Comparison of ENCODE assay signal across 8 cellular contexts in genomic region chr9:72364679-72365524, GRCh38. TPM values are rescaled to one million over a fixed set of nuclear protein-coding genes. Genes with fewer than 3 reads are reported as not detected.
DNase-seq lines count a peak whose midpoint lies in the region; ATAC-seq and TF ChIP-seq lines count a peak whose summit lies in the region.

Gene ZFAND5, minus strand, starts transcription at chr9:72365208. Its CDS starts 4,430 bp downstream, at chr9:72360778.

- POLR2A ChIA-PET in activated CD4-positive, alpha-beta T cell treated with anti-CD3 and anti-CD28 coated beads for 36 hours (lab: Charles Lee), result interaction anchor here (0.6 to 1.7 kb wide), 8 partner anchors 8 to 454 kb away, joined by 3 to 7 read pairs (median 3); partner anchors contain the start of genes ABHD17B and C9orf85

- H3K4me1 Mint-ChIP-seq in activated CD4-positive, alpha-beta T cell treated with anti-CD3 and anti-CD28 coated beads for 36 hours, result peaks cover 37% of the 10 kb centered on the region

- H3K36me3 Mint-ChIP-seq in activated CD4-positive, alpha-beta T cell treated with anti-CD3 and anti-CD28 coated beads for 36 hours (ENCODE audit: low read depth), result peaks cover 30% of the 10 kb centered on the region

- H3K27me3 Mint-ChIP-seq in activated CD4-positive, alpha-beta T cell treated with anti-CD3 and anti-CD28 coated beads for 36 hours, result no peaks in the 10 kb centered on the region

- peak within 1 kb of the TSS; percentile 81 for H3K4me3 ChIP-seq in choroid plexus epithelial cell (ENCODE audit: low read depth, low read length)

- CTCF ChIA-PET in activated CD4-positive, alpha-beta T cell treated with anti-CD3 and anti-CD28 coated beads for 36 hours (lab: Charles Lee), result interaction anchor here (0.6 to 1.3 kb wide), 5 partner anchors 9 to 746 kb away, joined by 3 to 5 read pairs (median 3); no protein-coding TSS in a partner anchor

- ATAC-seq in GM19043 (IDR thresholded peaks at IDR 0.05; ENCODE audit: low read depth, unreplicated experiment) (peak; percentile 78), HG03378 (IDR thresholded peaks at IDR 0.05; ENCODE audit: unreplicated experiment) (peak; percentile 67)
- ATAC-seq in activated CD4-positive, alpha-beta T cell treated with anti-CD3 and anti-CD28 coated beads for 36 hours, result peak; percentile 84

- peak within 1 kb of the TSS; percentile 91 for H3K4me3 Mint-ChIP-seq in activated CD4-positive, alpha-beta T cell treated with anti-CD3 and anti-CD28 coated beads for 36 hours

- no peaks in the 10 kb centered on the region for H3K9me3 Mint-ChIP-seq in activated CD4-positive, alpha-beta T cell treated with anti-CD3 and anti-CD28 coated beads for 36 hours (ENCODE audit: low read depth)

- intact Hi-C loops in activated CD4-positive, alpha-beta T cell treated with anti-CD3 and anti-CD28 coated beads for 36 hours (cut with DNase I, micrococcal nuclease), result loop anchor here (1.0 to 10.0 kb wide), 13 partner anchors 24 to 1952 kb away; partner anchors contain the start of genes ABHD17B (in 2 of the 2), C9orf85 (in 2 of the 2), ANXA1 (in 1 of the 2) and CEMIP2 (in 1 of the 2)

- peak within 1 kb of the TSS; percentile 99 for H3K27ac Mint-ChIP-seq in activated CD4-positive, alpha-beta T cell treated with anti-CD3 and anti-CD28 coated beads for 36 hours

- TF ChIP-seq CTCF in choroid plexus epithelial cell (conservative IDR thresholded peaks at IDR 0.05; ENCODE audit: low read depth, low read length), result no peak

- DNase-seq in AML-193 (lab: John Stamatoyannopoulos, UW) (peak; percentile 88 to 93), NCI-H460 (ENCODE audit: extremely low read depth, low read depth) (peak; percentile 97), choroid plexus epithelial cell (ENCODE audit: low read depth) (peak; percentile 99), kidney glomerular epithelial cell (lab: John Stamatoyannopoulos, UW) (peak; percentile 96)
- peak; percentile 97 for DNase-seq in activated CD4-positive, alpha-beta T cell treated with anti-CD3 and anti-CD28 coated beads for 36 hours
- DNase-seq in stimulated activated CD4-positive, alpha-beta T cell treated with anti-CD3 and anti-CD28 coated beads, Interleukin-1b, Interleukin-23, amount 100 ng/mL, for 1 hour (ENCODE audit: low read depth in 2 of 2), result peak; percentile 81 to 92

RNA-seq across cellular contexts. Expression of gene ZFAND5, which starts in this region (rescaled TPM):
- 113 and 127 TPM in 2 replicates for total RNA-seq in NCI-H460 (2014; rRNA removed; shearing (Covaris generic))
- 95.3 and 98.7 TPM in 2 replicates for polyA plus RNA-seq in NCI-H460 (2014; cell fraction: nucleus; rRNA removed)
- 10 to 100 TPM; 72.0 to 88.2 TPM for total RNA-seq in activated CD4-positive, alpha-beta T cell treated with anti-CD3 and anti-CD28 coated beads for 36 hours

Comparison
In these comparisons a context has a peak if more than half of its experiments do, and no peak if none do; other contexts are left out.
1. Peak in every context shown above with its lines: DNase-seq, ATAC-seq and H3K4me3 ChIP-seq.